1 cellular context compared by ENCODE assay signal in the genomic region with DNA sequence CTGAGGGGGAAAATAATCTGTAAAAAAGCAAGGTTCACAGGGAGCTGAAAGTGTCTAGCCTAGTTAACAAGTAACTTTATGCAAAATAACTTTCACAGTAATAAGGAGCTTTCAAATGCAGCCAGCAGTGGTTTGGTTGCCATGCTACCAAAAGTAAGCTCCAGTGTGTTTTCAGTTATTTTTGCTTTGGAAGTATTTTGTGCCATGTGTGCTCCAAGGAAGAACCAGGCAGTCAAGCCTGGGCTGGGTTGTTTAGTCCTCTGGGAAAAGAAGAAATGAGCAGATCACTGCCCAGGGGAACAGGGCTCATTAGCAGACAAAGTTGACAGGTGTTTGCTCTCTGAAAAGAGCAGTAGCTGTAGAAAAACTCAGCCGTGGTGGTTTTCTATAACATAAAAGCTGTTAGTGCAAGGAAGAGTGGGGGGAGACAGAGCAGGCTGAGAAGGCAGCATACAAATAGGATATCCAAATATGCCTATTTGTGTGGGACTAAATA.
TF ChIP-seq lines count a peak whose summit lies in the region.

No MANE protein-coding gene starts in this region.

TF ChIP-seq in GM23338, 12 proteins besides CTCF, POLR2A, EP300 and RAD21 (continued from another document):
- TF ChIP-seq, protein P1, sequence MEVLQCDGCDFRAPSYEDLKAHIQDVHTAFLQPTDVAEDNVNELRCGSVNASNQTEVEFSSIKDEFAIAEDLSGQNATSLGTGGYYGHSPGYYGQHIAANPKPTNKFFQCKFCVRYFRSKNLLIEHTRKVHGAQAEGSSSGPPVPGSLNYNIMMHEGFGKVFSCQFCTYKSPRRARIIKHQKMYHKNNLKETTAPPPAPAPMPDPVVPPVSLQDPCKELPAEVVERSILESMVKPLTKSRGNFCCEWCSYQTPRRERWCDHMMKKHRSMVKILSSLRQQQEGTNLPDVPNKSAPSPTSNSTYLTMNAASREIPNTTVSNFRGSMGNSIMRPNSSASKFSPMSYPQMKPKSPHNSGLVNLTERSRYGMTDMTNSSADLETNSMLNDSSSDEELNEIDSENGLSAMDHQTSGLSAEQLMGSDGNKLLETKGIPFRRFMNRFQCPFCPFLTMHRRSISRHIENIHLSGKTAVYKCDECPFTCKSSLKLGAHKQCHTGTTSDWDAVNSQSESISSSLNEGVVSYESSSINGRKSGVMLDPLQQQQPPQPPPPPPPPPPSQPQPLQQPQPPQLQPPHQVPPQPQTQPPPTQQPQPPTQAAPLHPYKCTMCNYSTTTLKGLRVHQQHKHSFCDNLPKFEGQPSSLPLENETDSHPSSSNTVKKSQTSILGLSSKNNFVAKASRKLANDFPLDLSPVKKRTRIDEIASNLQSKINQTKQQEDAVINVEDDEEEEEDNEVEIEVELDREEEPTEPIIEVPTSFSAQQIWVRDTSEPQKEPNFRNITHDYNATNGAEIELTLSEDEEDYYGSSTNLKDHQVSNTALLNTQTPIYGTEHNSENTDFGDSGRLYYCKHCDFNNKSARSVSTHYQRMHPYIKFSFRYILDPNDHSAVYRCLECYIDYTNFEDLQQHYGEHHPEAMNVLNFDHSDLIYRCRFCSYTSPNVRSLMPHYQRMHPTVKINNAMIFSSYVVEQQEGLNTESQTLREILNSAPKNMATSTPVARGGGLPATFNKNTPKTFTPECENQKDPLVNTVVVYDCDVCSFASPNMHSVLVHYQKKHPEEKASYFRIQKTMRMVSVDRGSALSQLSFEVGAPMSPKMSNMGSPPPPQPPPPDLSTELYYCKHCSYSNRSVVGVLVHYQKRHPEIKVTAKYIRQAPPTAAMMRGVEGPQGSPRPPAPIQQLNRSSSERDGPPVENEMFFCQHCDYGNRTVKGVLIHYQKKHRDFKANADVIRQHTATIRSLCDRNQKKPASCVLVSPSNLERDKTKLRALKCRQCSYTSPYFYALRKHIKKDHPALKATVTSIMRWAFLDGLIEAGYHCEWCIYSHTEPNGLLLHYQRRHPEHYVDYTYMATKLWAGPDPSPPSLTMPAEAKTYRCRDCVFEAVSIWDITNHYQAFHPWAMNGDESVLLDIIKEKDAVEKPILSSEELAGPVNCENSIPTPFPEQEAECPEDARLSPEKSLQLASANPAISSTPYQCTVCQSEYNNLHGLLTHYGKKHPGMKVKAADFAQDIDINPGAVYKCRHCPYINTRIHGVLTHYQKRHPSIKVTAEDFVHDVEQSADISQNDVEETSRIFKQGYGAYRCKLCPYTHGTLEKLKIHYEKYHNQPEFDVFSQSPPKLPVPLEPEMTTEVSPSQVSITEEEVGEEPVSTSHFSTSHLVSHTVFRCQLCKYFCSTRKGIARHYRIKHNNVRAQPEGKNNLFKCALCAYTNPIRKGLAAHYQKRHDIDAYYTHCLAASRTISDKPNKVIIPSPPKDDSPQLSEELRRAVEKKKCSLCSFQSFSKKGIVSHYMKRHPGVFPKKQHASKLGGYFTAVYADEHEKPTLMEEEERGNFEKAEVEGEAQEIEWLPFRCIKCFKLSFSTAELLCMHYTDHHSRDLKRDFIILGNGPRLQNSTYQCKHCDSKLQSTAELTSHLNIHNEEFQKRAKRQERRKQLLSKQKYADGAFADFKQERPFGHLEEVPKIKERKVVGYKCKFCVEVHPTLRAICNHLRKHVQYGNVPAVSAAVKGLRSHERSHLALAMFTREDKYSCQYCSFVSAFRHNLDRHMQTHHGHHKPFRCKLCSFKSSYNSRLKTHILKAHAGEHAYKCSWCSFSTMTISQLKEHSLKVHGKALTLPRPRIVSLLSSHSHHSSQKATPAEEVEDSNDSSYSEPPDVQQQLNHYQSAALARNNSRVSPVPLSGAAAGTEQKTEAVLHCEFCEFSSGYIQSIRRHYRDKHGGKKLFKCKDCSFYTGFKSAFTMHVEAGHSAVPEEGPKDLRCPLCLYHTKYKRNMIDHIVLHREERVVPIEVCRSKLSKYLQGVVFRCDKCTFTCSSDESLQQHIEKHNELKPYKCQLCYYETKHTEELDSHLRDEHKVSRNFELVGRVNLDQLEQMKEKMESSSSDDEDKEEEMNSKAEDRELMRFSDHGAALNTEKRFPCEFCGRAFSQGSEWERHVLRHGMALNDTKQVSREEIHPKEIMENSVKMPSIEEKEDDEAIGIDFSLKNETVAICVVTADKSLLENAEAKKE (CRISPR knock-in tag; IDR thresholded peaks at IDR 0.05): no peak
- TF ChIP-seq EZH2phosphoT487 (IDR thresholded peaks at IDR 0.05; ENCODE audit: unreplicated experiment) (no peak), ZNF331 (CRISPR knock-in tag; IDR thresholded peaks at IDR 0.05; ENCODE audit: low read depth) (no peak)
